In genomic region chr16:87387942-87388817, GRCh38 we compare ENCODE assay signal across 8 cellular contexts. TPM values are rescaled to one million over a fixed set of nuclear protein-coding genes. Genes with fewer than 3 reads are reported as not detected.
A peak's percentile ranks its signal among the peaks of the same experiment; 100 is the strongest.
DNase-seq lines count a peak whose midpoint lies in the region; ATAC-seq and TF ChIP-seq lines count a peak whose summit lies in the region.

No MANE protein-coding gene starts in this region.

- H3K9me3 Mint-ChIP-seq in IgD-negative memory B cell = no peaks in the 10 kb centered on the region

- ATAC-seq in GM21619 (IDR thresholded peaks at IDR 0.05; ENCODE audit: unreplicated experiment) = peak; percentile 53

- peak overlapping the region; percentile 51 for H3K4me3 ChIP-seq in OCI-LY7 (ENCODE audit: low read depth, low read length, poor library complexity, severe bottlenecking)

- no TSS peak for BruUV-seq in OCI-LY7 (replicated peaks; lab: Mats Ljungman, UMichigan)

- peaks cover 5% of the 10 kb centered on the region; the same call in 1 of the 2 replicates for H3K79me2 ChIP-seq in OCI-LY7 (ENCODE audit: insufficient read depth, low read depth, low read length)

- peaks cover 3% of the 10 kb centered on the region for H3K36me3 Mint-ChIP-seq in IgD-negative memory B cell

- no peaks in the 10 kb centered on the region for H3K9me3 ChIP-seq in OCI-LY7 (ENCODE audit: low read length)

- H3K36me3 ChIP-seq in OCI-LY7 (ENCODE audit: insufficient read depth, low read length) = no peaks in the 10 kb centered on the region

- peaks cover 3% of the 10 kb centered on the region; the same call in 1 of the 2 replicates for H4K20me1 ChIP-seq in OCI-LY7 (ENCODE audit: insufficient read depth, low read length)

- peak overlapping the region; percentile 78 for H3K4me2 ChIP-seq in OCI-LY7 (ENCODE audit: low read length)

- H3K4me1 ChIP-seq in OCI-LY7 (ENCODE audit: insufficient read depth, low read length, poor library complexity, severe bottlenecking) = peaks cover 44% of the 10 kb centered on the region

- H3K27ac Mint-ChIP-seq in IgD-negative memory B cell = peak overlapping the region; percentile 95 to 99 (median 96)

- DNase-seq in DMS 273 treated with DMSO at 0.1 percent for 48 hours (lab: John Stamatoyannopoulos, UW) (peak; percentile 95), OCI-LY7 (ENCODE audit: low spot score) (peak; percentile 97), activated T-cell treated with anti-CD3 and anti-CD28 coated beads for 24 hours (ENCODE audit: low read depth) (peak; percentile 83), epithelial cell of prostate (ENCODE audit: low read depth, low spot score) (peak; percentile 99), middle frontal gyrus (ENCODE audit: extremely low spot score, low spot score) (peak; percentile 92)
- DNase-seq in stimulated activated CD8-positive, alpha-beta memory T cell treated with anti-CD3 and anti-CD28 coated beads, Interleukin-2, amount 100 ng/mL, for 48 hours (ENCODE audit: low read depth in 2 of 2) = peak; percentile 64 to 71

- H3K27ac ChIP-seq in OCI-LY7 (ENCODE audit: low read depth, low read length, poor library complexity, severe bottlenecking) (peak overlapping the region; percentile 85), epithelial cell of prostate (peak overlapping the region; percentile 96)

- peak overlapping the region; percentile 65 to 87 (median 79) for H3K4me3 Mint-ChIP-seq in IgD-negative memory B cell

- no peak for TF ChIP-seq CTCF in OCI-LY7 (conservative IDR thresholded peaks at IDR 0.05; ENCODE audit: low read length)

- peaks cover 19 to 32% (median 19%) of the 10 kb centered on the region in 3 donors for H3K4me1 Mint-ChIP-seq in IgD-negative memory B cell

- no peaks in the 10 kb centered on the region for H3K9me2 ChIP-seq in OCI-LY7 (ENCODE audit: insufficient read depth, low read length)

- CTCF ChIA-PET in OCI-LY7 (lab: Charles Lee; ENCODE audit: unreplicated experiment) = interaction anchor here (1.1 kb wide), 1 partner anchor 11 kb away, joined by 4 read pairs; no protein-coding TSS in a partner anchor

- H2AFZ ChIP-seq in OCI-LY7 (ENCODE audit: low read length) = peak overlapping the region; percentile 51; the same call in 1 of the 2 replicates

- intact Hi-C loops in OCI-LY7 (cut with micrococcal nuclease; ENCODE audit: unreplicated experiment) = loop anchor here (10.0 kb wide), 2 partner anchors 387 to 1483 kb away; no protein-coding TSS in a partner anchor

- POLR2A ChIA-PET in OCI-LY7 (lab: Charles Lee) = interaction anchor here (0.9 to 1.4 kb wide), 3 partner anchors 9 to 487 kb away, joined by 3 to 9 read pairs (median 6); partner anchors contain the start of gene C16orf95

- no peaks in the 10 kb centered on the region for H3K27me3 Mint-ChIP-seq in IgD-negative memory B cell

RNA-seq across cellular contexts. Expression of gene MAP1LC3B, which starts 4.0 kb away (rescaled TPM):
- polyA plus RNA-seq in IgD-negative memory B cell = 141 TPM
- total RNA-seq in OCI-LY7 (2014; rRNA removed; shearing (Covaris generic)) = 15.3 and 15.5 TPM in 2 replicates
- total RNA-seq in OCI-LY7 (2022) = 43.8 and 48.5 TPM in 2 replicates

RNA-seq across cellular contexts. Expression of gene FBXO31, which starts 4.6 kb away (rescaled TPM):
- polyA plus RNA-seq in IgD-negative memory B cell = 22.1 TPM
- 14.5 and 26.0 TPM in 2 replicates for total RNA-seq in OCI-LY7 (2014; rRNA removed; shearing (Covaris generic))
- total RNA-seq in OCI-LY7 (2022) = 25.5 and 32.4 TPM in 2 replicates

Comparison
In these comparisons a context has a peak if more than half of its experiments do, and no peak if none do; other contexts are left out.
1. Peak in every context shown above with its lines: DNase-seq, ATAC-seq, H3K4me3 ChIP-seq and H3K27ac ChIP-seq.